1 cellular context compared by ENCODE assay signal in the genomic region with DNA sequence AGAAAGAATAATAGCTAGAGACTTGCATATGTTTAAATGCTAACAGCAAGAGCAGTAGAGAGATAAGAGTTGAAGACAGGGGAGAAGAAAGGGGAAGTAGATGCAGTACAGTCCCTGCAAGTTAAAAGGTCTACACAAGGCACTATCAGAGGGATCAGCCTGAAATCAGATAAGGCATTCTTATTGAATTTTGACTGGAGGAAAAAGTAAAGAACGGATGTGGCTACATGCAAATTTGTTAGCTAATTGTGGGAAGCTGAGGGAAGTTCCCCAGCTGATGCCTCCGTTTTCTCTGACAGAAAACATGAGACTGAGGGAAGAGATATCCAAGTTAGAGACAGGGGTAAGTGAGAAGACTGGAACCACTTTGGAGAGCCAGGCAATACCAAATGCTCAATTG.
A peak's percentile ranks its signal among the peaks of the same experiment; 100 is the strongest.
TF ChIP-seq lines count a peak whose summit lies in the region.

No MANE protein-coding gene starts in this region.

TF ChIP-seq in GM12878, 131 proteins besides CTCF, POLR2A, EP300 and RAD21 (continued from another document):
- TF ChIP-seq, protein P1, sequence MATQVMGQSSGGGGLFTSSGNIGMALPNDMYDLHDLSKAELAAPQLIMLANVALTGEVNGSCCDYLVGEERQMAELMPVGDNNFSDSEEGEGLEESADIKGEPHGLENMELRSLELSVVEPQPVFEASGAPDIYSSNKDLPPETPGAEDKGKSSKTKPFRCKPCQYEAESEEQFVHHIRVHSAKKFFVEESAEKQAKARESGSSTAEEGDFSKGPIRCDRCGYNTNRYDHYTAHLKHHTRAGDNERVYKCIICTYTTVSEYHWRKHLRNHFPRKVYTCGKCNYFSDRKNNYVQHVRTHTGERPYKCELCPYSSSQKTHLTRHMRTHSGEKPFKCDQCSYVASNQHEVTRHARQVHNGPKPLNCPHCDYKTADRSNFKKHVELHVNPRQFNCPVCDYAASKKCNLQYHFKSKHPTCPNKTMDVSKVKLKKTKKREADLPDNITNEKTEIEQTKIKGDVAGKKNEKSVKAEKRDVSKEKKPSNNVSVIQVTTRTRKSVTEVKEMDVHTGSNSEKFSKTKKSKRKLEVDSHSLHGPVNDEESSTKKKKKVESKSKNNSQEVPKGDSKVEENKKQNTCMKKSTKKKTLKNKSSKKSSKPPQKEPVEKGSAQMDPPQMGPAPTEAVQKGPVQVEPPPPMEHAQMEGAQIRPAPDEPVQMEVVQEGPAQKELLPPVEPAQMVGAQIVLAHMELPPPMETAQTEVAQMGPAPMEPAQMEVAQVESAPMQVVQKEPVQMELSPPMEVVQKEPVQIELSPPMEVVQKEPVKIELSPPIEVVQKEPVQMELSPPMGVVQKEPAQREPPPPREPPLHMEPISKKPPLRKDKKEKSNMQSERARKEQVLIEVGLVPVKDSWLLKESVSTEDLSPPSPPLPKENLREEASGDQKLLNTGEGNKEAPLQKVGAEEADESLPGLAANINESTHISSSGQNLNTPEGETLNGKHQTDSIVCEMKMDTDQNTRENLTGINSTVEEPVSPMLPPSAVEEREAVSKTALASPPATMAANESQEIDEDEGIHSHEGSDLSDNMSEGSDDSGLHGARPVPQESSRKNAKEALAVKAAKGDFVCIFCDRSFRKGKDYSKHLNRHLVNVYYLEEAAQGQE (IDR thresholded peaks at IDR 0.05; ENCODE audit: low read depth, low read length), result no peak
- TF ChIP-seq RUNX3 (IDR thresholded peaks at IDR 0.05; ENCODE audit: low read length) (peak; percentile 94), SIX5 (IDR thresholded peaks at IDR 0.05; ENCODE audit: low read depth, low read length, severe bottlenecking) (no peak), BACH1 (IDR thresholded peaks at IDR 0.05; ENCODE audit: borderline replicate concordance) (no peak), MTA3 (IDR thresholded peaks at IDR 0.05; ENCODE audit: borderline replicate concordance, low read length) (no peak), NBN (IDR thresholded peaks at IDR 0.05) (peak; percentile 43), ATF2 (IDR thresholded peaks at IDR 0.05; ENCODE audit: low read length) (peak; percentile 32), DPF2 (IDR thresholded peaks at IDR 0.05) (peak; percentile 67; the same call in 1 of the 2 replicates), IKZF2 (IDR thresholded peaks at IDR 0.05) (peak; percentile 83 to 87; a peak in 3 of 4 replicates), IKZF1 (conservative IDR thresholded peaks at IDR 0.05) (peak; percentile 79), STAT3 (IDR thresholded peaks at IDR 0.05; ENCODE audit: low read depth, low read length) (no peak), EED (IDR thresholded peaks at IDR 0.05; ENCODE audit: low read depth) (peak; percentile 65; the same call in 1 of the 2 replicates), IRF4 (IDR thresholded peaks at IDR 0.05; ENCODE audit: low read depth, low read length) (0 out of 2 replicates have a peak, but pooled peaks have one; percentile 13), TCF12 (IDR thresholded peaks at IDR 0.05; ENCODE audit: low read depth, low read length) (no peak), ZSCAN29 (IDR thresholded peaks at IDR 0.05) (no peak), POU2F2 (IDR thresholded peaks at IDR 0.05; ENCODE audit: borderline replicate concordance, low read depth, low read length) (peak; percentile 98), CREB1 (IDR thresholded peaks at IDR 0.05; ENCODE audit: low read depth) (no peak), USF2 (IDR thresholded peaks at IDR 0.05; ENCODE audit: borderline replicate concordance, low read depth, low read length) (no peak), RB1 (IDR thresholded peaks at IDR 0.05; ENCODE audit: borderline replicate concordance) (peak; percentile 23; the same call in 1 of the 2 replicates), MTA2 (IDR thresholded peaks at IDR 0.05; ENCODE audit: low read depth) (peak; percentile 67; the same call in 1 of the 2 replicates), ATF7 (IDR thresholded peaks at IDR 0.05; ENCODE audit: low read depth) (peak; percentile 63; the same call in 1 of the 2 replicates), RELB (IDR thresholded peaks at IDR 0.05; ENCODE audit: low read depth) (0 out of 2 replicates have a peak, but pooled peaks have one; percentile 66), NFIC (IDR thresholded peaks at IDR 0.05; ENCODE audit: low read depth, low read length) (peak; percentile 65; the same call in 1 of the 2 replicates), SREBF1 (IDR thresholded peaks at IDR 0.05; ENCODE audit: low read length) (no peak), CREM (IDR thresholded peaks at IDR 0.05; ENCODE audit: low read depth) (peak; percentile 34; the same call in 1 of the 2 replicates), JUNB (IDR thresholded peaks at IDR 0.05) (peak; percentile 36), BCL11A (IDR thresholded peaks at IDR 0.05; ENCODE audit: low read depth, low read length) (peak; percentile 20; the same call in 1 of the 2 replicates), ZBED1 (IDR thresholded peaks at IDR 0.05; ENCODE audit: borderline replicate concordance) (peak; percentile 41; the same call in 1 of the 2 replicates), MEF2B (IDR thresholded peaks at IDR 0.05; ENCODE audit: partially characterized antibody, poor library complexity, severe bottlenecking) (peak; percentile 15), E4F1 (IDR thresholded peaks at IDR 0.05; ENCODE audit: borderline replicate concordance, partially characterized antibody) (no peak), LARP7 (IDR thresholded peaks at IDR 0.05) (no peak)
- TF ChIP-seq, protein P2, sequence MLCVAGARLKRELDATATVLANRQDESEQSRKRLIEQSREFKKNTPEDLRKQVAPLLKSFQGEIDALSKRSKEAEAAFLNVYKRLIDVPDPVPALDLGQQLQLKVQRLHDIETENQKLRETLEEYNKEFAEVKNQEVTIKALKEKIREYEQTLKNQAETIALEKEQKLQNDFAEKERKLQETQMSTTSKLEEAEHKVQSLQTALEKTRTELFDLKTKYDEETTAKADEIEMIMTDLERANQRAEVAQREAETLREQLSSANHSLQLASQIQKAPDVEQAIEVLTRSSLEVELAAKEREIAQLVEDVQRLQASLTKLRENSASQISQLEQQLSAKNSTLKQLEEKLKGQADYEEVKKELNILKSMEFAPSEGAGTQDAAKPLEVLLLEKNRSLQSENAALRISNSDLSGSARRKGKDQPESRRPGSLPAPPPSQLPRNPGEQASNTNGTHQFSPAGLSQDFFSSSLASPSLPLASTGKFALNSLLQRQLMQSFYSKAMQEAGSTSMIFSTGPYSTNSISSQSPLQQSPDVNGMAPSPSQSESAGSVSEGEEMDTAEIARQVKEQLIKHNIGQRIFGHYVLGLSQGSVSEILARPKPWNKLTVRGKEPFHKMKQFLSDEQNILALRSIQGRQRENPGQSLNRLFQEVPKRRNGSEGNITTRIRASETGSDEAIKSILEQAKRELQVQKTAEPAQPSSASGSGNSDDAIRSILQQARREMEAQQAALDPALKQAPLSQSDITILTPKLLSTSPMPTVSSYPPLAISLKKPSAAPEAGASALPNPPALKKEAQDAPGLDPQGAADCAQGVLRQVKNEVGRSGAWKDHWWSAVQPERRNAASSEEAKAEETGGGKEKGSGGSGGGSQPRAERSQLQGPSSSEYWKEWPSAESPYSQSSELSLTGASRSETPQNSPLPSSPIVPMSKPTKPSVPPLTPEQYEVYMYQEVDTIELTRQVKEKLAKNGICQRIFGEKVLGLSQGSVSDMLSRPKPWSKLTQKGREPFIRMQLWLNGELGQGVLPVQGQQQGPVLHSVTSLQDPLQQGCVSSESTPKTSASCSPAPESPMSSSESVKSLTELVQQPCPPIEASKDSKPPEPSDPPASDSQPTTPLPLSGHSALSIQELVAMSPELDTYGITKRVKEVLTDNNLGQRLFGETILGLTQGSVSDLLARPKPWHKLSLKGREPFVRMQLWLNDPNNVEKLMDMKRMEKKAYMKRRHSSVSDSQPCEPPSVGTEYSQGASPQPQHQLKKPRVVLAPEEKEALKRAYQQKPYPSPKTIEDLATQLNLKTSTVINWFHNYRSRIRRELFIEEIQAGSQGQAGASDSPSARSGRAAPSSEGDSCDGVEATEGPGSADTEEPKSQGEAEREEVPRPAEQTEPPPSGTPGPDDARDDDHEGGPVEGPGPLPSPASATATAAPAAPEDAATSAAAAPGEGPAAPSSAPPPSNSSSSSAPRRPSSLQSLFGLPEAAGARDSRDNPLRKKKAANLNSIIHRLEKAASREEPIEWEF (IDR thresholded peaks at IDR 0.05; ENCODE audit: insufficient replicate concordance, low read depth, low read length), result peak; percentile 24
- TF ChIP-seq, protein P3, sequence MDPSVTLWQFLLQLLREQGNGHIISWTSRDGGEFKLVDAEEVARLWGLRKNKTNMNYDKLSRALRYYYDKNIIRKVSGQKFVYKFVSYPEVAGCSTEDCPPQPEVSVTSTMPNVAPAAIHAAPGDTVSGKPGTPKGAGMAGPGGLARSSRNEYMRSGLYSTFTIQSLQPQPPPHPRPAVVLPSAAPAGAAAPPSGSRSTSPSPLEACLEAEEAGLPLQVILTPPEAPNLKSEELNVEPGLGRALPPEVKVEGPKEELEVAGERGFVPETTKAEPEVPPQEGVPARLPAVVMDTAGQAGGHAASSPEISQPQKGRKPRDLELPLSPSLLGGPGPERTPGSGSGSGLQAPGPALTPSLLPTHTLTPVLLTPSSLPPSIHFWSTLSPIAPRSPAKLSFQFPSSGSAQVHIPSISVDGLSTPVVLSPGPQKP (IDR thresholded peaks at IDR 0.05; ENCODE audit: low read depth, low read length), result no peak
- TF ChIP-seq, protein P4, sequence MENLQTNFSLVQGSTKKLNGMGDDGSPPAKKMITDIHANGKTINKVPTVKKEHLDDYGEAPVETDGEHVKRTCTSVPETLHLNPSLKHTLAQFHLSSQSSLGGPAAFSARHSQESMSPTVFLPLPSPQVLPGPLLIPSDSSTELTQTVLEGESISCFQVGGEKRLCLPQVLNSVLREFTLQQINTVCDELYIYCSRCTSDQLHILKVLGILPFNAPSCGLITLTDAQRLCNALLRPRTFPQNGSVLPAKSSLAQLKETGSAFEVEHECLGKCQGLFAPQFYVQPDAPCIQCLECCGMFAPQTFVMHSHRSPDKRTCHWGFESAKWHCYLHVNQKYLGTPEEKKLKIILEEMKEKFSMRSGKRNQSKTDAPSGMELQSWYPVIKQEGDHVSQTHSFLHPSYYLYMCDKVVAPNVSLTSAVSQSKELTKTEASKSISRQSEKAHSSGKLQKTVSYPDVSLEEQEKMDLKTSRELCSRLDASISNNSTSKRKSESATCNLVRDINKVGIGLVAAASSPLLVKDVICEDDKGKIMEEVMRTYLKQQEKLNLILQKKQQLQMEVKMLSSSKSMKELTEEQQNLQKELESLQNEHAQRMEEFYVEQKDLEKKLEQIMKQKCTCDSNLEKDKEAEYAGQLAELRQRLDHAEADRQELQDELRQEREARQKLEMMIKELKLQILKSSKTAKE (IDR thresholded peaks at IDR 0.05; ENCODE audit: low read depth, poor library complexity, severe bottlenecking), result peak; percentile 41
- TF ChIP-seq, protein P5, sequence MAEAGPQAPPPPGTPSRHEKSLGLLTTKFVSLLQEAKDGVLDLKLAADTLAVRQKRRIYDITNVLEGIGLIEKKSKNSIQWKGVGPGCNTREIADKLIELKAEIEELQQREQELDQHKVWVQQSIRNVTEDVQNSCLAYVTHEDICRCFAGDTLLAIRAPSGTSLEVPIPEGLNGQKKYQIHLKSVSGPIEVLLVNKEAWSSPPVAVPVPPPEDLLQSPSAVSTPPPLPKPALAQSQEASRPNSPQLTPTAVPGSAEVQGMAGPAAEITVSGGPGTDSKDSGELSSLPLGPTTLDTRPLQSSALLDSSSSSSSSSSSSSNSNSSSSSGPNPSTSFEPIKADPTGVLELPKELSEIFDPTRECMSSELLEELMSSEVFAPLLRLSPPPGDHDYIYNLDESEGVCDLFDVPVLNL (IDR thresholded peaks at IDR 0.05; ENCODE audit: low read depth, low read length), result no peak
